In genomic region chr11:118922745-118923627, GRCh38 we compare ENCODE assay signal across 1 cellular context.
TF ChIP-seq lines count a peak whose summit lies in the region.

No MANE protein-coding gene starts in this region.

TF ChIP-seq in HepG2, 621 proteins besides CTCF, POLR2A, EP300 and RAD21:
- TF ChIP-seq, protein P1, sequence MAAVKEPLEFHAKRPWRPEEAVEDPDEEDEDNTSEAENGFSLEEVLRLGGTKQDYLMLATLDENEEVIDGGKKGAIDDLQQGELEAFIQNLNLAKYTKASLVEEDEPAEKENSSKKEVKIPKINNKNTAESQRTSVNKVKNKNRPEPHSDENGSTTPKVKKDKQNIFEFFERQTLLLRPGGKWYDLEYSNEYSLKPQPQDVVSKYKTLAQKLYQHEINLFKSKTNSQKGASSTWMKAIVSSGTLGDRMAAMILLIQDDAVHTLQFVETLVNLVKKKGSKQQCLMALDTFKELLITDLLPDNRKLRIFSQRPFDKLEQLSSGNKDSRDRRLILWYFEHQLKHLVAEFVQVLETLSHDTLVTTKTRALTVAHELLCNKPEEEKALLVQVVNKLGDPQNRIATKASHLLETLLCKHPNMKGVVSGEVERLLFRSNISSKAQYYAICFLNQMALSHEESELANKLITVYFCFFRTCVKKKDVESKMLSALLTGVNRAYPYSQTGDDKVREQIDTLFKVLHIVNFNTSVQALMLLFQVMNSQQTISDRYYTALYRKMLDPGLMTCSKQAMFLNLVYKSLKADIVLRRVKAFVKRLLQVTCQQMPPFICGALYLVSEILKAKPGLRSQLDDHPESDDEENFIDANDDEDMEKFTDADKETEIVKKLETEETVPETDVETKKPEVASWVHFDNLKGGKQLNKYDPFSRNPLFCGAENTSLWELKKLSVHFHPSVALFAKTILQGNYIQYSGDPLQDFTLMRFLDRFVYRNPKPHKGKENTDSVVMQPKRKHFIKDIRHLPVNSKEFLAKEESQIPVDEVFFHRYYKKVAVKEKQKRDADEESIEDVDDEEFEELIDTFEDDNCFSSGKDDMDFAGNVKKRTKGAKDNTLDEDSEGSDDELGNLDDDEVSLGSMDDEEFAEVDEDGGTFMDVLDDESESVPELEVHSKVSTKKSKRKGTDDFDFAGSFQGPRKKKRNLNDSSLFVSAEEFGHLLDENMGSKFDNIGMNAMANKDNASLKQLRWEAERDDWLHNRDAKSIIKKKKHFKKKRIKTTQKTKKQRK (IDR thresholded peaks at IDR 0.05; ENCODE audit: low read length) = no peak
- TF ChIP-seq RFXANK (CRISPR knock-in tag; IDR thresholded peaks at IDR 0.05) (no peak), ZNF781 (CRISPR knock-in tag; IDR thresholded peaks at IDR 0.05; ENCODE audit: borderline replicate concordance, not compliant biosample characterization) (no peak), FOXA3 (CRISPR knock-in tag; IDR thresholded peaks at IDR 0.05) (no peak), ZNF33B (CRISPR knock-in tag; IDR thresholded peaks at IDR 0.05) (0 out of 2 replicates have a peak, but pooled peaks have one; percentile 13)
- TF ChIP-seq, protein P2, sequence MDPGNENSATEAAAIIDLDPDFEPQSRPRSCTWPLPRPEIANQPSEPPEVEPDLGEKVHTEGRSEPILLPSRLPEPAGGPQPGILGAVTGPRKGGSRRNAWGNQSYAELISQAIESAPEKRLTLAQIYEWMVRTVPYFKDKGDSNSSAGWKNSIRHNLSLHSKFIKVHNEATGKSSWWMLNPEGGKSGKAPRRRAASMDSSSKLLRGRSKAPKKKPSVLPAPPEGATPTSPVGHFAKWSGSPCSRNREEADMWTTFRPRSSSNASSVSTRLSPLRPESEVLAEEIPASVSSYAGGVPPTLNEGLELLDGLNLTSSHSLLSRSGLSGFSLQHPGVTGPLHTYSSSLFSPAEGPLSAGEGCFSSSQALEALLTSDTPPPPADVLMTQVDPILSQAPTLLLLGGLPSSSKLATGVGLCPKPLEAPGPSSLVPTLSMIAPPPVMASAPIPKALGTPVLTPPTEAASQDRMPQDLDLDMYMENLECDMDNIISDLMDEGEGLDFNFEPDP (CRISPR knock-in tag; conservative IDR thresholded peaks at IDR 0.05) = 0 out of 2 replicates have a peak, but pooled peaks have one; percentile 57
